25 cellular contexts compared by ENCODE assay signal in genomic region chr19:5369304-5369703, GRCh38. TPM values are rescaled to one million over a fixed set of nuclear protein-coding genes. Genes with fewer than 3 reads are reported as not detected.
DNase-seq lines count a peak whose midpoint lies in the region; ATAC-seq, FAIRE-seq and TF ChIP-seq lines count a peak whose summit lies in the region.
"Had no signal": no experiment of that assay in that cellular context is flagged by ENCODE, and none has a peak within 500 bp of the region (broad histone marks: within the 10 kb centered on the region; RNA-seq: fewer than 3 reads in every experiment).

No MANE protein-coding gene starts in this region.

- H3K36me3 ChIP-seq in HEK293 (ENCODE audit: control insufficient read depth in 2 of 2, insufficient read depth in 1 of 2, low read length in 2 of 2) = no peaks in the 10 kb centered on the region
- H3K36me3 ChIP-seq in IMR-90 (ENCODE audit: control insufficient read depth, insufficient read depth, low read length) = no peaks in the 10 kb centered on the region
- no peaks in the 10 kb centered on the region for H3K36me3 ChIP-seq in H1 (ENCODE audit: control insufficient read depth in 2 of 4, insufficient read depth in 4 of 4, low read length in 3 of 4)
- no peaks in the 10 kb centered on the region for H3K36me3 ChIP-seq in neuronal stem cell (replicated peaks in 1 of 2; ENCODE audit: control insufficient read depth in 2 of 2, insufficient read depth in 2 of 2, low read length in 2 of 2)
- H3K36me3 ChIP-seq: BE2C; BLaER1; BLaER1 treated with 17β-estradiol and CSF1 and Interleukin-3, amounts not matched to agents 10 nM and 100 nM had no signal

- no peak overlapping the region for H4K91ac ChIP-seq in IMR-90 (ENCODE audit: insufficient read depth, low read depth, low read length)
- no peak overlapping the region for H4K91ac ChIP-seq in H1 (replicated peaks; ENCODE audit: insufficient read length, low read length)
- peak overlapping the region; percentile 85 for H4K91ac ChIP-seq in neuronal stem cell (ENCODE audit: low read depth, low read length, poor library complexity)

- no TSS peak for BruUV-seq in IMR-90 (replicated peaks; lab: Mats Ljungman, UMichigan)

- peaks cover 0 to 6% of the 10 kb centered on the region in 2 experiments; a peak in 1 of 4 replicates for H3K79me2 ChIP-seq in H1 (ENCODE audit: control insufficient read depth in 1 of 2, insufficient read depth in 2 of 2, low read length in 2 of 2)

- intact Hi-C loops in IMR-90 (cut with micrococcal nuclease) = no loop called here

- H2BK20ac ChIP-seq in IMR-90 (ENCODE audit: low read depth, low read length) = no peak overlapping the region
- H2BK20ac ChIP-seq in H1 (ENCODE audit: low read length) = no peak overlapping the region

- H3K9me3 ChIP-seq in HEK293 (ENCODE audit: control insufficient read depth, insufficient read depth, low read depth, low read length) (no peaks in the 10 kb centered on the region), IMR-90 (ENCODE audit: control insufficient read depth, insufficient read depth, low read length) (no peaks in the 10 kb centered on the region), H1 (ENCODE audit: insufficient read depth in 2 of 2, low read depth in 1 of 2, low read length in 1 of 2) (no peaks in the 10 kb centered on the region), neuronal stem cell (replicated peaks in 1 of 2; ENCODE audit: control insufficient read depth in 2 of 2, insufficient read depth in 1 of 2, low read depth in 1 of 2, low read length in 2 of 2) (peaks cover 0 to 4% of the 10 kb centered on the region in 2 donors)
- H3K9me3 ChIP-seq: A549; BE2C; BLaER1; BLaER1 treated with 17β-estradiol and CSF1 and Interleukin-3, amounts not matched to agents 10 nM and 100 nM; Caco-2 had no signal

- peaks cover 12% of the 10 kb centered on the region for H3K23me2 ChIP-seq in H1 (ENCODE audit: low read depth, low read length)

- dilution Hi-C loops in IMR-90 (cut with HindIII; ENCODE audit: low sequenced_read_pairs, unreplicated experiment) = no loop called here

- no peaks in the 10 kb centered on the region for H3K79me1 ChIP-seq in IMR-90 (ENCODE audit: low read depth in 1 of 2, low read length in 2 of 2)
- no peaks in the 10 kb centered on the region for H3K79me1 ChIP-seq in H1 (ENCODE audit: low read depth, low read length)
- H3K79me1 ChIP-seq in neuronal stem cell (ENCODE audit: low read depth, low read length) = no peaks in the 10 kb centered on the region

- in situ Hi-C loops in IMR-90 (cut with MboI; ENCODE audit: low sequenced_read_pairs) = no loop called here

- H2BK15ac ChIP-seq in IMR-90 (ENCODE audit: low read depth, low read length) (no peak overlapping the region), H1 (ENCODE audit: low read length) (no peak overlapping the region), neuronal stem cell (ENCODE audit: low read length) (no peak overlapping the region)

- TF ChIP-seq RAD21 in IMR-90 (IDR thresholded peaks at IDR 0.05; ENCODE audit: low read length) (no peak), H1 (IDR thresholded peaks at IDR 0.05 in 1 of 2, conservative IDR thresholded peaks at IDR 0.05 in 1 of 2; ENCODE audit: low read depth in 2 of 2, low read length in 2 of 2) (no peak)

- H4K20me1 ChIP-seq in IMR-90 (ENCODE audit: insufficient read depth, low read length) (no peaks in the 10 kb centered on the region), H1 (replicated peaks in 1 of 2; ENCODE audit: control insufficient read depth in 1 of 2, insufficient read depth in 2 of 2, low read length in 2 of 2) (peaks cover 0 to 12% of the 10 kb centered on the region in 2 experiments)
- H4K20me1 ChIP-seq: BLaER1 had no signal

- H4K5ac ChIP-seq in IMR-90 (ENCODE audit: low read depth, low read length) (no peak overlapping the region), H1 (ENCODE audit: insufficient read length, low read depth, low read length) (no peak overlapping the region)

- 73 to 100% methylated on average over 5 of the region's 5 CpGs for WGBS in IMR-90 (ENCODE audit: extremely low coverage in 2 of 2, insufficient read length in 1 of 2), 2 experiments
- 85 to 100% methylated on average over 5 of the region's 5 CpGs for WGBS in H1 (ENCODE audit: extremely low coverage in 1 of 2, insufficient coverage in 1 of 2, insufficient read length in 1 of 2, insufficient replicate concordance in 2 of 2, low coverage in 1 of 2, low lambda C conversion rate in 2 of 2, missing lambda C conversion rate in 1 of 2), 2 experiments
- 100% methylated on average over 4 to 5 of the region's 5 CpGs for WGBS in neuronal stem cell (ENCODE audit: extremely low coverage in 2 of 2, insufficient read length in 2 of 2, insufficient replicate concordance in 1 of 2), 2 donors

- H3K4ac ChIP-seq in IMR-90 (ENCODE audit: low read depth, low read length) = no peak overlapping the region
- H3K4ac ChIP-seq in H1 (replicated peaks; ENCODE audit: insufficient read length, low read depth, low read length) = no peak overlapping the region
- H3K4ac ChIP-seq in neuronal stem cell (ENCODE audit: low read length) = no peak overlapping the region

- TF ChIP-seq EP300 in H1 (IDR thresholded peaks at IDR 0.05; ENCODE audit: borderline replicate concordance in 1 of 2, low read depth in 2 of 2, low read length in 2 of 2) = no peak

- H2AK9ac ChIP-seq in IMR-90 (replicated peaks; ENCODE audit: low read depth, low read length, poor library complexity) = no peak overlapping the region

- no peak overlapping the region for H3K23ac ChIP-seq in IMR-90 (ENCODE audit: low read depth, low read length)
- no peak overlapping the region for H3K23ac ChIP-seq in H1 (ENCODE audit: insufficient read length)
- no peak overlapping the region for H3K23ac ChIP-seq in neuronal stem cell (ENCODE audit: low read depth, low read length, poor library complexity)

- H2AFZ ChIP-seq in IMR-90 (replicated peaks; ENCODE audit: low read length, poor library complexity) = no peak overlapping the region
- H2AFZ ChIP-seq in H1 (ENCODE audit: low read length) = no peak overlapping the region
- H2AFZ ChIP-seq in neuronal stem cell (ENCODE audit: low read length) = no peak overlapping the region

- H4K8ac ChIP-seq in IMR-90 (ENCODE audit: low read depth in 2 of 2, low read length in 2 of 2) (no peak overlapping the region), H1 (ENCODE audit: extremely low read depth, insufficient read depth, low read length) (no peak overlapping the region), neuronal stem cell (ENCODE audit: low read depth, low read length) (no peak overlapping the region)

- H3K9me1 ChIP-seq in IMR-90 (ENCODE audit: insufficient read depth, low read length) = no peaks in the 10 kb centered on the region

- POLR2A ChIA-PET in HEK293 (lab: Yijun Ruan, JAX) (no interaction called here), IMR-90 (lab: Charles Lee; ENCODE audit: unreplicated experiment) (no interaction called here), H1 (lab: Charles Lee; ENCODE audit: partially characterized antibody) (interaction anchor here (1.2 kb wide), 1 partner anchor 17 kb away, joined by 4 read pairs; no protein-coding TSS in a partner anchor)

- H3K4me1 ChIP-seq in HEK293 (ENCODE audit: control insufficient read depth, insufficient read depth, low read length) (no peaks in the 10 kb centered on the region), IMR-90 (ENCODE audit: control insufficient read depth, insufficient read depth, low read length) (no peaks in the 10 kb centered on the region), H1 (replicated peaks in 1 of 4; ENCODE audit: control insufficient read depth in 3 of 4, insufficient read depth in 4 of 4, low read length in 3 of 4) (peaks cover 0 to 4% (median 3%) of the 10 kb centered on the region in 4 experiments; a peak in 5 of 7 replicates), neuronal stem cell (ENCODE audit: control insufficient read depth in 2 of 2, insufficient read depth in 1 of 2, low read depth in 1 of 2, low read length in 2 of 2) (peaks cover 6 to 7% of the 10 kb centered on the region in 2 donors)
- H3K4me1 ChIP-seq: A549, BE2C, Caco-2 had no signal

- DNase-seq in IMR-90 (no peak), H1 (ENCODE audit: low read depth in 1 of 2, low spot score in 2 of 2) (no peak), neuronal stem cell (ENCODE audit: low spot score) (no peak), cerebellum (ENCODE audit: low spot score) (no peak), foreskin melanocyte (no peak), SW 1271 (lab: John Stamatoyannopoulos, UW) (no peak)
- DNase-seq: 8988T, COR-L47, DMS 273 treated with DMSO at 0.1 percent for 48 hours, DMS153, DMS79, DMS79 treated with DMSO at 0.1 percent for 48 hours had no signal

- H2BK5ac ChIP-seq in IMR-90 (ENCODE audit: low read depth, low read length, poor library complexity, severe bottlenecking) (peak overlapping the region; percentile 54), H1 (ENCODE audit: low read depth, low read length) (no peak overlapping the region), neuronal stem cell (ENCODE audit: low read length) (no peak overlapping the region)

- no peak for TF ChIP-seq POLR2A in IMR-90 (IDR thresholded peaks at IDR 0.05; ENCODE audit: low read depth, low read length)
- TF ChIP-seq POLR2A in H1 (IDR thresholded peaks at IDR 0.05; ENCODE audit: control extremely low read depth in 1 of 2, low read depth in 2 of 2, low read length in 2 of 2) = no peak

- H3K27ac ChIP-seq in HEK293 (ENCODE audit: extremely low read depth, low read depth, low read length) (no peak overlapping the region), IMR-90 (ENCODE audit: insufficient read depth, low read length) (no peak overlapping the region), H1 (ENCODE audit: low read depth, low read length) (no peak overlapping the region), neuronal stem cell (replicated peaks; ENCODE audit: low read length) (no peak overlapping the region)
- H3K27ac ChIP-seq: 22Rv1; A549; BLaER1; BLaER1 treated with 17β-estradiol and CSF1 and Interleukin-3, amounts not matched to agents 10 nM and 100 nM; C4-2B had no signal

- TF ChIP-seq CTCF in HEK293 (tag by site-specific recombination; IDR thresholded peaks at IDR 0.05) = no peak
- TF ChIP-seq CTCF in IMR-90 (conservative IDR thresholded peaks at IDR 0.05; ENCODE audit: low read depth, low read length) = no peak
- no peak for TF ChIP-seq CTCF in H1 (IDR thresholded peaks at IDR 0.05; ENCODE audit: control extremely low read depth in 1 of 3, insufficient read depth in 1 of 3, low read depth in 1 of 3, low read length in 3 of 3)

- ATAC-seq in IMR-90 (ENCODE audit: low read depth) (no peak), HG03108 (IDR thresholded peaks at IDR 0.05; ENCODE audit: unreplicated experiment) (no peak)
- ATAC-seq: CD8-positive, alpha-beta T cell had no signal

- no peak overlapping the region for H3K4me2 ChIP-seq in IMR-90 (ENCODE audit: low read depth, low read length)
- no peak overlapping the region for H3K4me2 ChIP-seq in H1 (ENCODE audit: insufficient read depth in 1 of 2, low read depth in 2 of 2, low read length in 2 of 2)
- H3K4me2 ChIP-seq in neuronal stem cell (ENCODE audit: insufficient read depth, low read length, poor library complexity, severe bottlenecking) = no peak overlapping the region
- H3K4me2 ChIP-seq: BLaER1; BLaER1 treated with 17β-estradiol and CSF1 and Interleukin-3, amounts not matched to agents 10 nM and 100 nM had no signal

- no peak overlapping the region for H2BK120ac ChIP-seq in IMR-90 (ENCODE audit: low read depth, low read length)
- H2BK120ac ChIP-seq in H1 (replicated peaks; ENCODE audit: low read depth, low read length) = no peak overlapping the region
- no peak overlapping the region for H2BK120ac ChIP-seq in neuronal stem cell (ENCODE audit: low read depth, low read length)

- H2BK12ac ChIP-seq in H1 (ENCODE audit: low read depth, low read length) (no peak overlapping the region), neuronal stem cell (ENCODE audit: low read length) (no peak overlapping the region)

- no peak overlapping the region for H3K4me3 ChIP-seq in HEK293 (ENCODE audit: low read depth, low read length)
- H3K4me3 ChIP-seq in IMR-90 (ENCODE audit: insufficient read depth, low read depth, low read length) = no peak overlapping the region
- no peak overlapping the region for H3K4me3 ChIP-seq in H1 (ENCODE audit: extremely low read depth in 1 of 4, insufficient read depth in 2 of 4, low read depth in 3 of 4, low read length in 4 of 4)
- H3K4me3 ChIP-seq in neuronal stem cell (ENCODE audit: low read length in 2 of 2) = no peak overlapping the region
- H3K4me3 ChIP-seq: A549; BLaER1; BLaER1 treated with 17β-estradiol and CSF1 and Interleukin-3, amounts not matched to agents 10 nM and 100 nM had no signal

- H2AK5ac ChIP-seq in IMR-90 (ENCODE audit: low read depth, low read length) (no peak overlapping the region), H1 (ENCODE audit: low read depth, low read length) (no peak overlapping the region), neuronal stem cell (ENCODE audit: low read depth, low read length) (no peak overlapping the region)

- CTCF ChIA-PET in HEK293 (lab: Yijun Ruan, JAX) (no interaction called here), IMR-90 (lab: Yijun Ruan, JAX) (no interaction called here), H1 (lab: Charles Lee; ENCODE audit: partially characterized antibody) (interaction anchor here (0.9 to 1.4 kb wide), 5 partner anchors 8 to 20 kb away, joined by 3 to 7 read pairs (median 5); no protein-coding TSS in a partner anchor)

- H3K27me3 ChIP-seq in IMR-90 (ENCODE audit: control insufficient read depth, insufficient read depth, low read length) (peaks cover 3% of the 10 kb centered on the region), H1 (replicated peaks in 1 of 4; ENCODE audit: control insufficient read depth in 3 of 4, extremely low read depth in 1 of 4, insufficient read depth in 3 of 4, low read length in 3 of 4) (peaks cover 0 to 6% (median 1%) of the 10 kb centered on the region in 4 experiments; a peak in 4 of 7 replicates), neuronal stem cell (ENCODE audit: control insufficient read depth in 3 of 3, insufficient read depth in 3 of 3, low read depth in 1 of 3, low read length in 3 of 3) (no peaks in the 10 kb centered on the region)
- H3K27me3 ChIP-seq: BE2C; BLaER1; BLaER1 treated with 17β-estradiol and CSF1 and Interleukin-3, amounts not matched to agents 10 nM and 100 nM had no signal

- H3K14ac ChIP-seq in IMR-90 (replicated peaks; ENCODE audit: low read depth, low read length) (no peak overlapping the region), H1 (ENCODE audit: insufficient read length) (no peak overlapping the region), neuronal stem cell (ENCODE audit: low read length) (no peak overlapping the region)

- H3K56ac ChIP-seq in IMR-90 (ENCODE audit: extremely low read depth, insufficient read depth, low read length) = no peak overlapping the region
- peak overlapping the region; percentile 78 for H3K56ac ChIP-seq in H1 (replicated peaks; ENCODE audit: insufficient read length, low read depth, low read length)

- H3K18ac ChIP-seq in IMR-90 (ENCODE audit: low read depth, low read length) (no peak overlapping the region), H1 (ENCODE audit: extremely low read depth, low read length) (no peak overlapping the region), neuronal stem cell (ENCODE audit: low read length) (no peak overlapping the region)

- H3K9ac ChIP-seq in IMR-90 (ENCODE audit: low read depth, low read length) = no peak overlapping the region
- H3K9ac ChIP-seq in H1 (replicated peaks in 1 of 4; ENCODE audit: extremely low read depth in 1 of 4, low read depth in 3 of 4, low read length in 3 of 4) = no peak overlapping the region
- no peak overlapping the region for H3K9ac ChIP-seq in neuronal stem cell (ENCODE audit: low read depth, low read length, poor library complexity)
- H3K9ac ChIP-seq: BLaER1; BLaER1 treated with 17β-estradiol and CSF1 and Interleukin-3, amounts not matched to agents 10 nM and 100 nM had no signal

- FAIRE-seq in H1 (lab: Jason Lieb, UNC) = no peak
- FAIRE-seq: A204.1, A549, D721Med had no signal

RNA-seq across cellular contexts. Expression of gene PTPRS, which starts 28.7 kb away (rescaled TPM):
- 40.1 and 43.3 TPM in 2 replicates for total RNA-seq in IMR-90 (2012; rRNA removed)
- 51.9 and 56.5 TPM in 2 replicates for polyA plus RNA-seq in IMR-90 (2012; rRNA removed)
- 38.6 and 74.6 TPM in 2 replicates for polyA plus RNA-seq in IMR-90 (2012; cell fraction: cytosol; rRNA removed)
- 97.2 and 218 TPM in 2 replicates for polyA plus RNA-seq in IMR-90 (2012; cell fraction: nucleus; rRNA removed; ENCODE audit: low replicate concordance)
- 218 and 223 TPM in 2 replicates for total RNA-seq in H1 (2021; fragmentation: NEBNext Ultra II Directional; extraction: Animal tissue kit (Norgen Biotek cat#: 25700))
- 96.8 and 146 TPM in 2 replicates for polyA plus RNA-seq in H1 (2011; rRNA removed)
- polyA plus RNA-seq in H1 (2011; cell fraction: cytosol; rRNA removed) = 87.7 TPM
- polyA plus RNA-seq in H1 (2011; cell fraction: nucleus; rRNA removed) = 278 TPM
- 73.0 to 132 TPM (median 116 TPM) in 4 replicates for polyA plus RNA-seq in H1 (2012, experiment 1 of 2)
- polyA plus RNA-seq in H1 (2012, experiment 2 of 2) = 60.0 TPM
- 124 TPM for polyA plus RNA-seq in H1 (2013, experiment 1 of 2)
- polyA plus RNA-seq in H1 (2013, experiment 2 of 2) = 122 TPM
- polyA minus RNA-seq in H1 (2011; rRNA and poly(A)+ RNA removed) = 192 and 241 TPM in 2 replicates
- polyA minus RNA-seq in H1 (2011; cell fraction: cytosol; rRNA and poly(A)+ RNA removed) = 212 TPM
- 157 TPM for polyA minus RNA-seq in H1 (2011; cell fraction: nucleus; rRNA and poly(A)+ RNA removed)
- polyA plus RNA-seq in neuronal stem cell (2013, experiment 1 of 2) = 162 TPM
- 172 TPM for polyA plus RNA-seq in neuronal stem cell (2013, experiment 2 of 2)
- total RNA-seq in cerebellum = 207 TPM
- polyA plus RNA-seq: CD14-positive monocyte had no signal
